10 cellular contexts compared by ENCODE assay signal in the genomic region with DNA sequence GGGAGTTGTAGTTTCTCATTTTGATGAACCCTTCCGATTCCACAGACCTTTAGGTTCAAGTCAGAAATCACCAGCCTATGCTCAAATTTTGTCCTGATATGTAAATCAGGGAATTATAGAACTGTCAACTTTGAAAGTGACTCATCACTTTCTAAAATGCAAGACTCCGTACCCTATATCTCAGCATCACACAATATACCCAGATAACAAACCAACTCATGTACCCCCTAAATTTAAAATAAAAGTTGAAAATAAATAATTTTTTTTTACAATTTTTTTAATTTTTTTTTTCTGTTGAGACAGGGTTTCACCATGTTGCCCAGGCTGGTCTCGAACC. TPM values are rescaled to one million over a fixed set of nuclear protein-coding genes. Genes with fewer than 3 reads are reported as not detected.
DNase-seq lines count a peak whose midpoint lies in the region; ATAC-seq, FAIRE-seq and TF ChIP-seq lines count a peak whose summit lies in the region.
"Had no signal": no experiment of that assay in that cellular context is flagged by ENCODE, and none has a peak within 500 bp of the region (broad histone marks: within the 10 kb centered on the region; RNA-seq: fewer than 3 reads in every experiment).

No MANE protein-coding gene starts in this region.

- WGBS in HepG2 (ENCODE audit: low lambda C conversion rate) = 41% methylated on average over 3 of the region's 3 CpGs
- 50% methylated on average over 3 of the region's 3 CpGs for WGBS in right lobe of liver (ENCODE audit: insufficient coverage, low coverage, low lambda C conversion rate, missing lambda C conversion rate)
- WGBS in small intestine, 3 donors = 49 to 53% (median 53%) methylated on average over 3 of the region's 3 CpGs

- H3K4me3 Mint-ChIP-seq in activated CD4-positive, alpha-beta memory T cell treated with anti-CD3 and anti-CD28 coated beads, Interleukin-2, amount 10 ng/mL, durations not matched to agents 7 days and 5 days = peak overlapping the region; percentile 85
- peak overlapping the region; percentile 76 for H3K4me3 Mint-ChIP-seq in mesothelial cell of epicardium

- H3K9ac ChIP-seq in HepG2 (ENCODE audit: insufficient read depth, low read depth, low read length) = peak overlapping the region; percentile 39; the same call in 1 of the 2 replicates

- H3K4me3 ChIP-seq in HepG2 (replicated peaks in 1 of 3; ENCODE audit: insufficient read depth in 1 of 3, low read depth in 2 of 3, low read length in 3 of 3) = peak overlapping the region; percentile 18 to 41 (median 36); a peak in 2 of 6 replicates
- no peak overlapping the region for H3K4me3 ChIP-seq in right lobe of liver
- peak overlapping the region in 1 of 2 donors; percentile 73 for H3K4me3 ChIP-seq in vagina
- no peak overlapping the region for H3K4me3 ChIP-seq in small intestine (ENCODE audit: low read depth in 1 of 2, low read length in 2 of 2)

- intact Hi-C loops in HepG2 (cut with micrococcal nuclease; ENCODE audit: unreplicated experiment) = loop anchor here (1.0 to 5.0 kb wide), 3 partner anchors 36 to 109 kb away; partner anchors contain the start of gene RRP12
- intact Hi-C loops in right lobe of liver (cut with DNase I) = no loop called here
- intact Hi-C loops in vagina (cut with DNase I) = loop anchor here (5.0 kb wide), 1 partner anchor 39 kb away; the partner anchor contains the start of gene FRAT2

- DNase-seq in HepG2 (ENCODE audit: low spot score) = no peak
- DNase-seq in right lobe of liver = no peak
- no peak for DNase-seq in activated CD4-positive, alpha-beta memory T cell treated with anti-CD3 and anti-CD28 coated beads, Interleukin-2, amount 10 ng/mL, durations not matched to agents 7 days and 5 days
- DNase-seq in mesothelial cell of epicardium (ENCODE audit: low spot score in 2 of 2, unreplicated experiment in 2 of 2) = no peak
- no peak for DNase-seq in vagina (ENCODE audit: extremely low spot score in 2 of 2)
- DNase-seq in GM19239 (ENCODE audit: insufficient read length, low spot score) = no peak
- no peak for DNase-seq in small intestine

- FAIRE-seq in HepG2 (lab: Jason Lieb, UNC) = no peak
- no peak for FAIRE-seq in GM19239 (lab: Jason Lieb, UNC)
- no peak for FAIRE-seq in small intestine (lab: Jason Lieb, UNC)

- in situ Hi-C loops in HepG2 (cut with HindIII; ENCODE audit: extremely low pct_ligation_motif_present, low pct_unique_long_range_greater_than_20kb) = loop anchor here (5.0 kb wide), 1 partner anchor 39 kb away; the partner anchor contains the start of gene FRAT2

- H3K9me3 ChIP-seq in HepG2 (ENCODE audit: low read length) = no peaks in the 10 kb centered on the region
- H3K9me3 ChIP-seq in right lobe of liver = no peaks in the 10 kb centered on the region
- H3K9me3 ChIP-seq in vagina = no peaks in the 10 kb centered on the region
- H3K9me3 ChIP-seq in small intestine (ENCODE audit: control insufficient read depth, low read depth) = no peaks in the 10 kb centered on the region
- H3K9me3 ChIP-seq: gastroesophageal sphincter had no signal

- no peak for TF ChIP-seq RAD21 in HepG2 (CRISPR knock-in tag; IDR thresholded peaks at IDR 0.05)

- CTCF ChIA-PET in HepG2 (lab: Yijun Ruan, JAX; ENCODE audit: low intra/inter-chr PET ratio, low total read pairs) = interaction anchor here (1.1 kb wide), 1 partner anchor 40 kb away, joined by 5 read pairs; no protein-coding TSS in a partner anchor
- CTCF ChIA-PET in activated CD4-positive, alpha-beta memory T cell treated with anti-CD3 and anti-CD28 coated beads, Interleukin-2, amount 10 ng/mL, durations not matched to agents 7 days and 5 days (lab: Charles Lee) = interaction anchor here (2.3 kb wide), 1 partner anchor 14 kb away, joined by 13 read pairs; no protein-coding TSS in a partner anchor

- TF ChIP-seq EP300 in HepG2 (IDR thresholded peaks at IDR 0.05; ENCODE audit: low read depth in 2 of 2, low read length in 2 of 2) (no peak), HepG2 (CRISPR knock-in tag; IDR thresholded peaks at IDR 0.05; ENCODE audit: borderline replicate concordance) (no peak)

- TF ChIP-seq CTCF in HepG2 (CRISPR knock-in tag; IDR thresholded peaks at IDR 0.05) = no peak
- no peak for TF ChIP-seq CTCF in right lobe of liver (IDR thresholded peaks at IDR 0.05)
- TF ChIP-seq CTCF in mesothelial cell of epicardium (IDR thresholded peaks at IDR 0.05; ENCODE audit: unreplicated experiment) = no peak
- no peak for TF ChIP-seq CTCF in vagina (IDR thresholded peaks at IDR 0.05)

- H3K4me2 ChIP-seq in HepG2 (ENCODE audit: low read depth, low read length) = peak overlapping the region; percentile 84

- H3K79me2 ChIP-seq in HepG2 (ENCODE audit: insufficient read depth, low read length) = peaks cover 7% of the 10 kb centered on the region

- H3K9me3 Mint-ChIP-seq in activated CD4-positive, alpha-beta memory T cell treated with anti-CD3 and anti-CD28 coated beads, Interleukin-2, amount 10 ng/mL, durations not matched to agents 7 days and 5 days = no peaks in the 10 kb centered on the region
- H3K9me3 Mint-ChIP-seq in mesothelial cell of epicardium = no peaks in the 10 kb centered on the region
- H3K9me3 Mint-ChIP-seq: CD14-positive monocyte had no signal

- no TSS peak for BruUV-seq in HepG2 (replicated peaks; lab: Mats Ljungman, UMichigan)

- H4K20me1 ChIP-seq in HepG2 (ENCODE audit: insufficient read depth, low read length) = no peaks in the 10 kb centered on the region

- H3K27me3 ChIP-seq in HepG2 (ENCODE audit: control insufficient read depth in 1 of 2, insufficient read depth in 2 of 2, low read length in 2 of 2) = no peaks in the 10 kb centered on the region
- H3K27me3 ChIP-seq in right lobe of liver = no peaks in the 10 kb centered on the region
- no peaks in the 10 kb centered on the region for H3K27me3 ChIP-seq in vagina
- no peaks in the 10 kb centered on the region for H3K27me3 ChIP-seq in small intestine (ENCODE audit: control insufficient read depth in 2 of 2, insufficient read depth in 2 of 2, low read length in 2 of 2)
- H3K27me3 ChIP-seq: gastroesophageal sphincter had no signal

- peaks cover 36% of the 10 kb centered on the region for H3K4me1 ChIP-seq in HepG2 (ENCODE audit: insufficient read depth, low read length)
- peaks cover 0 to 25% (median 11%) of the 10 kb centered on the region in 4 donors for H3K4me1 ChIP-seq in right lobe of liver
- peaks cover 8% of the 10 kb centered on the region for H3K4me1 ChIP-seq in vagina
- no peaks in the 10 kb centered on the region for H3K4me1 ChIP-seq in small intestine (ENCODE audit: control insufficient read depth in 2 of 2, insufficient read depth in 1 of 2, low read depth in 1 of 2, low read length in 1 of 2)

- POLR2A ChIA-PET in HepG2 (lab: Yijun Ruan, JAX) = interaction anchor here (1.5 to 2.5 kb wide), 5 partner anchors 14 to 108 kb away, joined by 12 to 27 read pairs (median 14); partner anchors contain the start of genes FRAT1, FRAT2 and RRP12
- POLR2A ChIA-PET in activated CD4-positive, alpha-beta memory T cell treated with anti-CD3 and anti-CD28 coated beads, Interleukin-2, amount 10 ng/mL, durations not matched to agents 7 days and 5 days (lab: Charles Lee) = interaction anchor here (1.7 to 4.1 kb wide), 4 partner anchors 14 to 41 kb away, joined by 5 to 21 read pairs (median 11); partner anchors contain the start of genes FRAT1 and FRAT2

- H3K27ac ChIP-seq in HepG2 (ENCODE audit: extremely low read length, insufficient read depth, low read length) = peak overlapping the region; percentile 59
- no peak overlapping the region for H3K27ac ChIP-seq in right lobe of liver
- peak overlapping the region; percentile 90 for H3K27ac ChIP-seq in vagina
- H3K27ac ChIP-seq in small intestine (ENCODE audit: low read depth in 1 of 2, low read length in 1 of 2) = no peak overlapping the region

- no peak overlapping the region for H3K27ac Mint-ChIP-seq in activated CD4-positive, alpha-beta memory T cell treated with anti-CD3 and anti-CD28 coated beads, Interleukin-2, amount 10 ng/mL, durations not matched to agents 7 days and 5 days
- H3K27ac Mint-ChIP-seq in mesothelial cell of epicardium = peak overlapping the region; percentile 95

- H3K36me3 ChIP-seq in HepG2 (replicated peaks in 1 of 2; ENCODE audit: control insufficient read depth in 1 of 2, insufficient read depth in 2 of 2, low read length in 2 of 2) = no peaks in the 10 kb centered on the region
- H3K36me3 ChIP-seq in right lobe of liver = peaks cover 0 to 1% (median 0%) of the 10 kb centered on the region in 4 donors
- H3K36me3 ChIP-seq in vagina = no peaks in the 10 kb centered on the region
- H3K36me3 ChIP-seq in small intestine (ENCODE audit: control insufficient read depth in 2 of 2, insufficient read depth in 2 of 2, low read length in 2 of 2) = no peaks in the 10 kb centered on the region

- TF ChIP-seq POLR2A in HepG2 (IDR thresholded peaks at IDR 0.05; ENCODE audit: insufficient read depth in 1 of 2, low read depth in 2 of 2, low read length in 2 of 2) (no peak), right lobe of liver (IDR thresholded peaks at IDR 0.05) (no peak), vagina (IDR thresholded peaks at IDR 0.05) (no peak)

- ATAC-seq in HepG2 (no peak), right lobe of liver (no peak), HG03378 (IDR thresholded peaks at IDR 0.05; ENCODE audit: unreplicated experiment) (no peak)

- H3K27me3 Mint-ChIP-seq in activated CD4-positive, alpha-beta memory T cell treated with anti-CD3 and anti-CD28 coated beads, Interleukin-2, amount 10 ng/mL, durations not matched to agents 7 days and 5 days = peaks cover 3% of the 10 kb centered on the region
- no peaks in the 10 kb centered on the region for H3K27me3 Mint-ChIP-seq in mesothelial cell of epicardium (ENCODE audit: low read depth)

- peaks cover 22% of the 10 kb centered on the region for H3K36me3 Mint-ChIP-seq in activated CD4-positive, alpha-beta memory T cell treated with anti-CD3 and anti-CD28 coated beads, Interleukin-2, amount 10 ng/mL, durations not matched to agents 7 days and 5 days (ENCODE audit: low read depth)
- H3K36me3 Mint-ChIP-seq in mesothelial cell of epicardium = no peaks in the 10 kb centered on the region

- H2AFZ ChIP-seq in HepG2 (ENCODE audit: low read length) = no peak overlapping the region

- H3K4me1 Mint-ChIP-seq in activated CD4-positive, alpha-beta memory T cell treated with anti-CD3 and anti-CD28 coated beads, Interleukin-2, amount 10 ng/mL, durations not matched to agents 7 days and 5 days = peaks cover 32% of the 10 kb centered on the region
- peaks cover 15% of the 10 kb centered on the region for H3K4me1 Mint-ChIP-seq in mesothelial cell of epicardium

RNA-seq across cellular contexts. Expression of gene ARHGAP19, which starts 0.4 kb away (rescaled TPM):
- total RNA-seq in HepG2 (2016; rRNA removed; fragmentation: Illumina TruSeq; extraction: Trizol) (10.0 and 15.6 TPM in 2 replicates), right lobe of liver (1 to 10 TPM; 2.3 to 5.5 (median 3.4) TPM), mesothelial cell of epicardium (19.4 to 22.8 TPM (median 22.6 TPM) in 3 replicates), vagina (3.9 TPM)
- 2.8 and 5.8 TPM in 2 replicates for total RNA-seq in HepG2 (2016; cell fraction: cytosol; rRNA removed; fragmentation: Illumina TruSeq; extraction: Trizol; ENCODE audit: low read depth)
- 9.8 and 13.9 TPM in 2 replicates for total RNA-seq in HepG2 (2016; cell fraction: insoluble cytoplasmic fraction; rRNA removed; fragmentation: Illumina TruSeq; extraction: Trizol)
- total RNA-seq in HepG2 (2016; cell fraction: membrane; rRNA removed; fragmentation: Illumina TruSeq; extraction: Trizol) = 3.2 and 4.3 TPM in 2 replicates
- total RNA-seq in HepG2 (2016; cell fraction: nucleus; rRNA removed; fragmentation: Illumina TruSeq; extraction: Trizol) = 7.9 and 8.8 TPM in 2 replicates
- polyA plus RNA-seq in HepG2 (2011; rRNA removed) (4.3 and 7.6 TPM in 2 replicates), small intestine (1 to 10 TPM; 2.2 to 5.0 (median 2.5) TPM)
- polyA plus RNA-seq in HepG2 (2011; cell fraction: cytosol; rRNA removed) = 4.0 and 4.3 TPM in 2 replicates
- polyA plus RNA-seq in HepG2 (2011; cell fraction: nucleus; rRNA removed) = 5.0 and 5.6 TPM in 2 replicates
- 3.6 and 5.3 TPM in 2 replicates for polyA plus RNA-seq in HepG2 (2012)
- 0.28 and 0.32 TPM in 2 replicates for polyA plus RNA-seq in HepG2 (2016; cell fraction: cytosol; fragmentation: Illumina TruSeq; extraction: Trizol; ENCODE audit: low read depth)
- polyA plus RNA-seq in HepG2 (2016; cell fraction: insoluble cytoplasmic fraction; fragmentation: Illumina TruSeq; extraction: Trizol; ENCODE audit: low read depth) = 9.9 and 10.1 TPM in 2 replicates
- polyA plus RNA-seq in HepG2 (2016; cell fraction: membrane; fragmentation: Illumina TruSeq; extraction: Trizol; ENCODE audit: low read depth) = 0.65 and 0.99 TPM in 2 replicates
- polyA plus RNA-seq in HepG2 (2016; cell fraction: nucleus; fragmentation: Illumina TruSeq; extraction: Trizol; ENCODE audit: insufficient read depth, low read depth) = 9.3 and 11.2 TPM in 2 replicates
- 4.6 and 10.2 TPM in 2 replicates for polyA minus RNA-seq in HepG2 (2011; rRNA and poly(A)+ RNA removed; ENCODE audit: low replicate concordance)
- polyA minus RNA-seq in HepG2 (2011; cell fraction: cytosol; rRNA and poly(A)+ RNA removed) = 4.4 and 6.0 TPM in 2 replicates
- polyA minus RNA-seq in HepG2 (2011; cell fraction: nucleus; rRNA and poly(A)+ RNA removed) = 6.2 and 6.3 TPM in 2 replicates
- 10 to 100 TPM; 47.0 to 54.4 TPM for total RNA-seq in activated CD4-positive, alpha-beta memory T cell treated with anti-CD3 and anti-CD28 coated beads, Interleukin-2, amount 10 ng/mL, durations not matched to agents 7 days and 5 days

RNA-seq across cellular contexts. Expression of gene FRAT1, which starts 26.2 kb away (rescaled TPM):
- 1.3 and 2.3 TPM in 2 replicates for total RNA-seq in HepG2 (2016; rRNA removed; fragmentation: Illumina TruSeq; extraction: Trizol)
- total RNA-seq in HepG2 (2016; cell fraction: cytosol; rRNA removed; fragmentation: Illumina TruSeq; extraction: Trizol; ENCODE audit: low read depth) = 0.53 and 0.71 TPM in 2 replicates
- total RNA-seq in HepG2 (2016; cell fraction: insoluble cytoplasmic fraction; rRNA removed; fragmentation: Illumina TruSeq; extraction: Trizol) = 1.4 and 2.4 TPM in 2 replicates
- total RNA-seq in HepG2 (2016; cell fraction: membrane; rRNA removed; fragmentation: Illumina TruSeq; extraction: Trizol) = 1.2 and 1.3 TPM in 2 replicates
- 2.1 and 2.5 TPM in 2 replicates for total RNA-seq in HepG2 (2016; cell fraction: nucleus; rRNA removed; fragmentation: Illumina TruSeq; extraction: Trizol)
- polyA plus RNA-seq in HepG2 (2011; rRNA removed) = 1.7 TPM in 2 replicates
- 1.2 and 1.6 TPM in 2 replicates for polyA plus RNA-seq in HepG2 (2011; cell fraction: cytosol; rRNA removed)
- 1.4 and 1.8 TPM in 2 replicates for polyA plus RNA-seq in HepG2 (2011; cell fraction: nucleus; rRNA removed)
- 1.6 TPM in 2 replicates for polyA plus RNA-seq in HepG2 (2012)
- 0.20 and 0.28 TPM in 2 replicates for polyA plus RNA-seq in HepG2 (2016; cell fraction: cytosol; fragmentation: Illumina TruSeq; extraction: Trizol; ENCODE audit: low read depth)
- 1.5 and 2.1 TPM in 2 replicates for polyA plus RNA-seq in HepG2 (2016; cell fraction: insoluble cytoplasmic fraction; fragmentation: Illumina TruSeq; extraction: Trizol; ENCODE audit: low read depth)
- 0.54 and 0.77 TPM in 2 replicates for polyA plus RNA-seq in HepG2 (2016; cell fraction: membrane; fragmentation: Illumina TruSeq; extraction: Trizol; ENCODE audit: low read depth)
- polyA plus RNA-seq in HepG2 (2016; cell fraction: nucleus; fragmentation: Illumina TruSeq; extraction: Trizol; ENCODE audit: insufficient read depth, low read depth) = 0.97 and 2.2 TPM in 2 replicates
- polyA minus RNA-seq in HepG2 (2011; rRNA and poly(A)+ RNA removed; ENCODE audit: low replicate concordance) = 1.8 and 4.0 TPM in 2 replicates
- polyA minus RNA-seq in HepG2 (2011; cell fraction: cytosol; rRNA and poly(A)+ RNA removed) = 2.5 and 2.7 TPM in 2 replicates
- polyA minus RNA-seq in HepG2 (2011; cell fraction: nucleus; rRNA and poly(A)+ RNA removed) = 4.5 and 7.1 TPM in 2 replicates
- total RNA-seq in right lobe of liver = 1 to 10 TPM; 3.5 to 8.5 (median 7.4) TPM
- total RNA-seq in activated CD4-positive, alpha-beta memory T cell treated with anti-CD3 and anti-CD28 coated beads, Interleukin-2, amount 10 ng/mL, durations not matched to agents 7 days and 5 days = 1 to 10 TPM; 6.9 to 7.6 TPM
- 2.4 to 2.9 TPM (median 2.4 TPM) in 3 replicates for total RNA-seq in mesothelial cell of epicardium
- total RNA-seq in vagina = 4.4 TPM
- 1 to 10 TPM; 3.8 to 6.1 (median 5.6) TPM for polyA plus RNA-seq in small intestine

RNA-seq across cellular contexts. Expression of gene FRAT2, which starts 41.7 kb away (rescaled TPM):
- total RNA-seq in HepG2 (2016; rRNA removed; fragmentation: Illumina TruSeq; extraction: Trizol) = 10.1 and 14.1 TPM in 2 replicates
- total RNA-seq in HepG2 (2016; cell fraction: cytosol; rRNA removed; fragmentation: Illumina TruSeq; extraction: Trizol; ENCODE audit: low read depth) = 2.9 and 3.3 TPM in 2 replicates
- total RNA-seq in HepG2 (2016; cell fraction: insoluble cytoplasmic fraction; rRNA removed; fragmentation: Illumina TruSeq; extraction: Trizol) = 9.8 and 14.0 TPM in 2 replicates
- total RNA-seq in HepG2 (2016; cell fraction: membrane; rRNA removed; fragmentation: Illumina TruSeq; extraction: Trizol) = 10.0 and 10.9 TPM in 2 replicates
- 8.0 and 9.6 TPM in 2 replicates for total RNA-seq in HepG2 (2016; cell fraction: nucleus; rRNA removed; fragmentation: Illumina TruSeq; extraction: Trizol)
- 6.3 and 7.2 TPM in 2 replicates for polyA plus RNA-seq in HepG2 (2011; rRNA removed)
- 6.8 and 7.1 TPM in 2 replicates for polyA plus RNA-seq in HepG2 (2011; cell fraction: cytosol; rRNA removed)
- polyA plus RNA-seq in HepG2 (2011; cell fraction: nucleus; rRNA removed) = 4.3 and 4.5 TPM in 2 replicates
- 7.3 TPM in 2 replicates for polyA plus RNA-seq in HepG2 (2012)
- polyA plus RNA-seq in HepG2 (2016; cell fraction: cytosol; fragmentation: Illumina TruSeq; extraction: Trizol; ENCODE audit: low read depth) = 2.3 and 2.6 TPM in 2 replicates
- polyA plus RNA-seq in HepG2 (2016; cell fraction: insoluble cytoplasmic fraction; fragmentation: Illumina TruSeq; extraction: Trizol; ENCODE audit: low read depth) = 10.6 and 11.0 TPM in 2 replicates
- polyA plus RNA-seq in HepG2 (2016; cell fraction: membrane; fragmentation: Illumina TruSeq; extraction: Trizol; ENCODE audit: low read depth) = 5.8 TPM in 2 replicates
- polyA plus RNA-seq in HepG2 (2016; cell fraction: nucleus; fragmentation: Illumina TruSeq; extraction: Trizol; ENCODE audit: insufficient read depth, low read depth) = 6.0 and 9.1 TPM in 2 replicates
- 7.4 and 20.0 TPM in 2 replicates for polyA minus RNA-seq in HepG2 (2011; rRNA and poly(A)+ RNA removed; ENCODE audit: low replicate concordance)
- polyA minus RNA-seq in HepG2 (2011; cell fraction: cytosol; rRNA and poly(A)+ RNA removed) = 5.0 and 6.0 TPM in 2 replicates
- polyA minus RNA-seq in HepG2 (2011; cell fraction: nucleus; rRNA and poly(A)+ RNA removed) = 6.0 and 11.5 TPM in 2 replicates
- 10 to 100 TPM in 2 of 6 experiments, 1 to 10 TPM in 4; 8.3 to 11.4 (median 9.7) TPM for total RNA-seq in right lobe of liver
- total RNA-seq in activated CD4-positive, alpha-beta memory T cell treated with anti-CD3 and anti-CD28 coated beads, Interleukin-2, amount 10 ng/mL, durations not matched to agents 7 days and 5 days = 10 to 100 TPM; 11.1 to 11.5 TPM
- 8.9 to 9.2 TPM (median 9.0 TPM) in 3 replicates for total RNA-seq in mesothelial cell of epicardium
- 8.6 TPM for total RNA-seq in vagina
- 10 to 100 TPM; 23.2 to 38.2 (median 32.5) TPM for polyA plus RNA-seq in small intestine

Comparison
In these comparisons a context has a peak if more than half of its experiments do, and no peak if none do; other contexts are left out.
1. H3K27ac ChIP-seq: peak in HepG2 (single experiment) and vagina (single experiment); none in right lobe of liver (0 of 3) and small intestine (0 of 2).
2. H3K4me3 ChIP-seq: peak in HepG2 (3 of 3); none in right lobe of liver (0 of 3) and small intestine (0 of 2).
3. intact Hi-C loops: an anchor here in HepG2 (1.0 to 5.0 kb wide) and vagina (5.0 kb wide); none called in right lobe of liver.